ENCODE assay signal across 12 cellular contexts in the genomic region with DNA sequence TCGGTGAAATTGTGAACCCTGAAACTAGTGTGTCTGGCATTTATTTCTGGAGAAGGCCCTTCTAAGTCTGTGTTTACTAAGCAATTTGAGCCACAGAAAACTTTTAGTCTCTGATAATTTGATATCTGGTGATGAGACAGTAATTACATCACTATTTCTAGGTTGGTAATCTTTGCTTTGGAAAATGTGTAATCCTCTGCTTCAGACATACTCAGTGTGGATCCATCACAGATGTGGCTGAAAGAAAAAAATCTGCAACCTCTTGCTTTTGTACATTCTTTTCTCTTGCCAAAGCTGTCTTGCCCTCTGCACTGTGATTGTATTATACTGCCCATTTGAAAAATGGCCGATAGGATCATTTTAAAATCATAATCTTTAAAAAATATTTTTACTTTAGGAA.
A peak's percentile ranks its signal among the peaks of the same experiment; 100 is the strongest.
DNase-seq lines count a peak whose midpoint lies in the region; ATAC-seq and TF ChIP-seq lines count a peak whose summit lies in the region.
"Had no signal": no experiment of that assay in that cellular context is flagged by ENCODE, and none has a peak within 500 bp of the region (broad histone marks: within the 10 kb centered on the region; RNA-seq: fewer than 3 reads in every experiment).

No MANE protein-coding gene starts in this region.

- ATAC-seq in GM21576 (IDR thresholded peaks at IDR 0.05; ENCODE audit: unreplicated experiment) (no peak), HG02885 (IDR thresholded peaks at IDR 0.05; ENCODE audit: poor library complexity, unreplicated experiment) (no peak)

- peak overlapping the region; percentile 3 for H3K27ac Mint-ChIP-seq in activated CD4-positive, alpha-beta memory T cell treated with anti-CD3 and anti-CD28 coated beads, Interleukin-2, amount 10 ng/mL, durations not matched to agents 7 days and 5 days
- no peak overlapping the region for H3K27ac Mint-ChIP-seq in activated CD4-positive, alpha-beta memory T cell treated with anti-CD3 and anti-CD28 coated beads for 36 hours

- H3K4me3 ChIP-seq in esophagus squamous epithelium = no peak overlapping the region
- H3K4me3 ChIP-seq in smooth muscle cell = no peak overlapping the region
- H3K4me3 ChIP-seq: upper lobe of left lung had no signal

- H3K27ac ChIP-seq in esophagus squamous epithelium = peak overlapping the region in 3 of 4 donors; percentile 54 to 62 (median 55)
- peak overlapping the region; percentile 87 for H3K27ac ChIP-seq in smooth muscle cell (ENCODE audit: low read depth)
- H3K27ac ChIP-seq: upper lobe of left lung had no signal

- no peaks in the 10 kb centered on the region for H3K9me3 ChIP-seq in esophagus squamous epithelium
- H3K9me3 ChIP-seq in smooth muscle cell (replicated peaks; ENCODE audit: low read depth) = no peaks in the 10 kb centered on the region
- H3K9me3 ChIP-seq: upper lobe of left lung had no signal

- intact Hi-C loops in activated CD4-positive, alpha-beta memory T cell treated with anti-CD3 and anti-CD28 coated beads for 36 hours (cut with micrococcal nuclease) = loop anchor here (10.0 kb wide), 1 partner anchor 61 kb away; no protein-coding TSS in a partner anchor
- intact Hi-C loops in esophagus squamous epithelium (cut with DNase I) = no loop called here

- H3K27me3 Mint-ChIP-seq in activated CD4-positive, alpha-beta memory T cell treated with anti-CD3 and anti-CD28 coated beads, Interleukin-2, amount 10 ng/mL, durations not matched to agents 7 days and 5 days = no peaks in the 10 kb centered on the region
- no peaks in the 10 kb centered on the region for H3K27me3 Mint-ChIP-seq in activated CD4-positive, alpha-beta memory T cell treated with anti-CD3 and anti-CD28 coated beads for 36 hours

- POLR2A ChIA-PET in activated CD4-positive, alpha-beta memory T cell treated with anti-CD3 and anti-CD28 coated beads, Interleukin-2, amount 10 ng/mL, durations not matched to agents 7 days and 5 days (lab: Charles Lee) = no interaction called here
- POLR2A ChIA-PET in activated CD4-positive, alpha-beta memory T cell treated with anti-CD3 and anti-CD28 coated beads for 36 hours (lab: Charles Lee) = no interaction called here

- no peak overlapping the region for H2AFZ ChIP-seq in smooth muscle cell (ENCODE audit: low read depth)

- TF ChIP-seq CTCF in esophagus squamous epithelium (IDR thresholded peaks at IDR 0.05) = no peak
- TF ChIP-seq CTCF in smooth muscle cell (IDR thresholded peaks at IDR 0.05; ENCODE audit: borderline replicate concordance, insufficient read depth, poor library complexity, severe bottlenecking) = no peak

- CTCF ChIA-PET in activated CD4-positive, alpha-beta memory T cell treated with anti-CD3 and anti-CD28 coated beads, Interleukin-2, amount 10 ng/mL, durations not matched to agents 7 days and 5 days (lab: Charles Lee) = no interaction called here
- CTCF ChIA-PET in activated CD4-positive, alpha-beta memory T cell treated with anti-CD3 and anti-CD28 coated beads for 36 hours (lab: Charles Lee) = no interaction called here

- peaks cover 24% of the 10 kb centered on the region for H3K4me1 Mint-ChIP-seq in activated CD4-positive, alpha-beta memory T cell treated with anti-CD3 and anti-CD28 coated beads, Interleukin-2, amount 10 ng/mL, durations not matched to agents 7 days and 5 days
- peaks cover 22% of the 10 kb centered on the region for H3K4me1 Mint-ChIP-seq in activated CD4-positive, alpha-beta memory T cell treated with anti-CD3 and anti-CD28 coated beads for 36 hours (ENCODE audit: low read depth)

- peaks cover 0 to 33% (median 7%) of the 10 kb centered on the region in 3 donors for H3K4me1 ChIP-seq in esophagus squamous epithelium
- H3K4me1 ChIP-seq in smooth muscle cell (ENCODE audit: low read depth) = peaks cover 33% of the 10 kb centered on the region

- H3K36me3 Mint-ChIP-seq in activated CD4-positive, alpha-beta memory T cell treated with anti-CD3 and anti-CD28 coated beads, Interleukin-2, amount 10 ng/mL, durations not matched to agents 7 days and 5 days (ENCODE audit: low read depth) = no peaks in the 10 kb centered on the region
- peaks cover 4% of the 10 kb centered on the region for H3K36me3 Mint-ChIP-seq in activated CD4-positive, alpha-beta memory T cell treated with anti-CD3 and anti-CD28 coated beads for 36 hours

- no peaks in the 10 kb centered on the region for H3K9me3 Mint-ChIP-seq in activated CD4-positive, alpha-beta memory T cell treated with anti-CD3 and anti-CD28 coated beads, Interleukin-2, amount 10 ng/mL, durations not matched to agents 7 days and 5 days
- no peaks in the 10 kb centered on the region for H3K9me3 Mint-ChIP-seq in activated CD4-positive, alpha-beta memory T cell treated with anti-CD3 and anti-CD28 coated beads for 36 hours

- H3K79me2 ChIP-seq in smooth muscle cell (ENCODE audit: low read depth) = peaks cover 7% of the 10 kb centered on the region

- H3K4me3 Mint-ChIP-seq in activated CD4-positive, alpha-beta memory T cell treated with anti-CD3 and anti-CD28 coated beads, Interleukin-2, amount 10 ng/mL, durations not matched to agents 7 days and 5 days = no peak overlapping the region
- H3K4me3 Mint-ChIP-seq in activated CD4-positive, alpha-beta memory T cell treated with anti-CD3 and anti-CD28 coated beads for 36 hours = no peak overlapping the region

- DNase-seq in activated CD4-positive, alpha-beta memory T cell treated with anti-CD3 and anti-CD28 coated beads, Interleukin-2, amount 10 ng/mL, durations not matched to agents 7 days and 5 days = no peak
- no peak for DNase-seq in activated CD4-positive, alpha-beta memory T cell treated with anti-CD3 and anti-CD28 coated beads for 36 hours
- DNase-seq in NCI-H146 (lab: John Stamatoyannopoulos, UW) (peak; percentile 10), esophagus squamous epithelium (lab: John Stamatoyannopoulos, UW) (no peak), smooth muscle cell (lab: John Stamatoyannopoulos, UW; ENCODE audit: unreplicated experiment) (no peak), foreskin melanocyte (no peak)
- DNase-seq: anterior cingulate cortex, NCI-H1930, occipital lobe, upper lobe of left lung had no signal

- TF ChIP-seq POLR2A in esophagus squamous epithelium (IDR thresholded peaks at IDR 0.05) = no peak

- peaks cover 18% of the 10 kb centered on the region for H3F3A ChIP-seq in smooth muscle cell (ENCODE audit: low read depth)

- H3K27me3 ChIP-seq in esophagus squamous epithelium = no peaks in the 10 kb centered on the region
- no peaks in the 10 kb centered on the region for H3K27me3 ChIP-seq in smooth muscle cell (ENCODE audit: low read depth)
- H3K27me3 ChIP-seq: upper lobe of left lung had no signal

- H4K20me1 ChIP-seq in smooth muscle cell (ENCODE audit: low read depth) = no peaks in the 10 kb centered on the region

- H3K9ac ChIP-seq in smooth muscle cell (ENCODE audit: low read depth) = peak overlapping the region; percentile 61

- 63 to 68% methylated on average over 2 of the region's 2 CpGs for WGBS in esophagus squamous epithelium, 2 donors
- WGBS in smooth muscle cell (ENCODE audit: low lambda C conversion rate) = 63% methylated on average over 2 of the region's 2 CpGs

- peak overlapping the region; percentile 56 for H3K4me2 ChIP-seq in smooth muscle cell

- H3K36me3 ChIP-seq in esophagus squamous epithelium (no peaks in the 10 kb centered on the region), smooth muscle cell (ENCODE audit: low read depth) (no peaks in the 10 kb centered on the region)
- H3K36me3 ChIP-seq: upper lobe of left lung had no signal
